In genomic region chr10:44902838-44903545, GRCh38 we compare ENCODE assay signal across 23 cellular contexts. TPM values are rescaled to one million over a fixed set of nuclear protein-coding genes. Genes with fewer than 3 reads are reported as not detected.
A peak's percentile ranks its signal among the peaks of the same experiment; 100 is the strongest.
DNase-seq lines count a peak whose midpoint lies in the region; FAIRE-seq and TF ChIP-seq lines count a peak whose summit lies in the region.
"Had no signal": no experiment of that assay in that cellular context is flagged by ENCODE, and none has a peak within 500 bp of the region (broad histone marks: within the 10 kb centered on the region; RNA-seq: fewer than 3 reads in every experiment).

No MANE protein-coding gene starts in this region.

- no peaks in the 10 kb centered on the region for H3K27me3 ChIP-seq in parathyroid adenoma (ENCODE audit: control insufficient read depth, insufficient read depth, low read length)
- H3K27me3 ChIP-seq in Karpas-422 (ENCODE audit: low read length), result no peaks in the 10 kb centered on the region
- H3K27me3 ChIP-seq: esophagus muscularis mucosa, transverse colon had no signal

- TF ChIP-seq CTCF in parathyroid adenoma (IDR thresholded peaks at IDR 0.05), result no peak

- H3K4me3 ChIP-seq in parathyroid adenoma (ENCODE audit: low read depth, low read length), result no peak overlapping the region
- H3K4me3 ChIP-seq in Karpas-422 (ENCODE audit: low read length), result no peak overlapping the region
- H3K4me3 ChIP-seq: esophagus muscularis mucosa, lower lobe of right lung, transverse colon had no signal

- H3K79me2 ChIP-seq in parathyroid adenoma (no peaks in the 10 kb centered on the region), Karpas-422 (ENCODE audit: low read length) (no peaks in the 10 kb centered on the region)

- no peaks in the 10 kb centered on the region for H4K20me1 ChIP-seq in Karpas-422 (ENCODE audit: insufficient read depth, low read depth, low read length)

- H3K9me3 ChIP-seq in parathyroid adenoma (ENCODE audit: control insufficient read depth, low read length) (no peaks in the 10 kb centered on the region), Karpas-422 (ENCODE audit: low read length) (no peaks in the 10 kb centered on the region)
- H3K9me3 ChIP-seq: lower lobe of right lung, transverse colon had no signal

- H3K36me3 ChIP-seq in parathyroid adenoma (ENCODE audit: control insufficient read depth, insufficient read depth, low read length) (no peaks in the 10 kb centered on the region), Karpas-422 (ENCODE audit: insufficient read depth, low read length) (no peaks in the 10 kb centered on the region)
- H3K36me3 ChIP-seq: esophagus muscularis mucosa, lower lobe of right lung, transverse colon had no signal

- H3K4me1 ChIP-seq in parathyroid adenoma, result peaks cover 7% of the 10 kb centered on the region
- peaks cover 29% of the 10 kb centered on the region for H3K4me1 ChIP-seq in Karpas-422 (ENCODE audit: low read length)
- H3K4me1 ChIP-seq: esophagus muscularis mucosa, lower lobe of right lung, transverse colon had no signal

- H2AFZ ChIP-seq in parathyroid adenoma (peak overlapping the region; percentile 61), Karpas-422 (ENCODE audit: low read length) (no peak overlapping the region)

- H3K4me2 ChIP-seq in parathyroid adenoma (ENCODE audit: low read length), result no peak overlapping the region
- H3K4me2 ChIP-seq in Karpas-422 (ENCODE audit: low read depth, low read length, poor library complexity, severe bottlenecking), result no peak overlapping the region

- peak; percentile 5 for DNase-seq in DMS 273 (lab: John Stamatoyannopoulos, UW; ENCODE audit: unreplicated experiment)
- DNase-seq in DMS 273 treated with DMSO at 0.1 percent for 48 hours (lab: John Stamatoyannopoulos, UW), result no peak
- DNase-seq in NCI-H1436 treated with DMSO at 0.1 percent for 48 hours (lab: John Stamatoyannopoulos, UW), result peak; percentile 78
- DNase-seq in cerebellum (ENCODE audit: low spot score), result peak; percentile 27
- no peak for DNase-seq in DMS53 (lab: John Stamatoyannopoulos, UW)
- no peak for DNase-seq in Karpas-422
- no peak for DNase-seq in HTR-8/SVneo (ENCODE audit: insufficient read length, low spot score)
- DNase-seq: activated CD8-positive, alpha-beta T cell treated with anti-CD3 and anti-CD28 coated beads, Interleukin-2, amount 10 ng/mL, durations not matched to agents 7 days and 5 days; activated T-cell treated with anti-CD3 and anti-CD28 coated beads, Interleukin-2, amount 50 U/mL, for 48 hours; CD4-positive, CD25-positive, alpha-beta regulatory T cell; DND-41; lower lobe of right lung; natural killer cell; NCI-H2227 treated with DMSO at 0.1 percent for 48 hours; stimulated activated naive B cell treated with anti-CD40 and anti-IgM and Interleukin-4, amounts not matched to agents 10 μg/mL and 1 μg/mL and 100 μg/mL, for 72 hours; T-helper 1 cell; transverse colon had no signal

- H3K9ac ChIP-seq in parathyroid adenoma (no peak overlapping the region), Karpas-422 (ENCODE audit: low read length) (no peak overlapping the region)

- H3K9me2 ChIP-seq in Karpas-422 (replicated peaks; ENCODE audit: insufficient read depth, low read length), result no peaks in the 10 kb centered on the region

- FAIRE-seq in HTR-8/SVneo (lab: Jason Lieb, UNC), result no peak

- no peak overlapping the region for H3K27ac ChIP-seq in parathyroid adenoma
- H3K27ac ChIP-seq in Karpas-422 (ENCODE audit: low read length), result no peak overlapping the region
- H3K27ac ChIP-seq: 22Rv1, esophagus muscularis mucosa, lower lobe of right lung, RWPE1, transverse colon, VCaP had no signal

RNA-seq across cellular contexts. Expression of gene TMEM72, which starts 8.1 kb away (rescaled TPM):
- total RNA-seq in cerebellum, result 0.27 TPM
- not detected in 2 replicates for total RNA-seq in Karpas-422 (2014; rRNA removed; shearing (Covaris generic); ENCODE audit: low replicate concordance)
- total RNA-seq: activated CD8-positive, alpha-beta T cell treated with anti-CD3 and anti-CD28 coated beads, Interleukin-2, amount 10 ng/mL, durations not matched to agents 7 days and 5 days; CD4-positive, CD25-positive, alpha-beta regulatory T cell; dermis microvascular lymphatic vessel endothelial cell; esophagus muscularis mucosa; lower lobe of right lung; natural killer cell had no signal

RNA-seq across cellular contexts. Expression of gene RASSF4, which starts 56.6 kb away (rescaled TPM):
- 26.5 TPM for total RNA-seq in cerebellum
- 3.6 and 7.1 TPM in 2 replicates for total RNA-seq in Karpas-422 (2014; rRNA removed; shearing (Covaris generic); ENCODE audit: low replicate concordance)

Comparison
In these comparisons a context has a peak if more than half of its experiments do, and no peak if none do; other contexts are left out.
1. DNase-seq: peak in DMS 273 (single experiment), NCI-H1436 treated with DMSO at 0.1 percent for 48 hours (single experiment) and cerebellum (single experiment); none in DMS 273 treated with DMSO at 0.1 percent for 48 hours (single experiment), DMS53 (single experiment), Karpas-422 (single experiment) and HTR-8/SVneo (single experiment).